ENCODE assay signal across 8 cellular contexts in the genomic region with DNA sequence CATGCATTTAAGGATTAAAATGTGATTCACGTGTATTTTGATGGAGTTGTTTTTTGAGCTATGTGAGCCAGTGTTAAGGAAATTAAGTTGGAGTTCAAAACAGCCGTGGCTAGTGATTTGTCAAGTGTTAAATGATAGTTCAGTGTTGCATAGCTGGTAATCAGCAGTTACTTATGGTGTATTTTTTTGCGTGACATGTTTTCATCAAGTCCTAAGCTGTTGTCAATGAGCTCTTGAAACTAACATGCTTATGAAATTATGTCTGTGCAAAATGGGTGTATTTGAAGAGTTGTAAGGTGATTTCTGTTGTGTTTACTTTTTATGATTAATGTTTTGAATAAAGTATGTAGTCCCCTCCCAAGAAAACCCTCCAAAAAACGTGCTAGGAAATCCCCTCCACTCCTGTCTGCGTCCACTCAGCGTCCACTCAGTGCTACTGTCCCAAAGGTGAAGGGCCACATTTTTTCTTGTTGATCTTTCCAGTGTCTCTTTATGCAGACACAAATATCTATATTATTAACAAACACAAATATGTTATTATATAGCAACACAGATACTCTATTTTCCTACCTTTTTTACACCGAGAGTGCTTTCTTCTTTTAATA. TPM values are rescaled to one million over a fixed set of nuclear protein-coding genes. Genes with fewer than 3 reads are reported as not detected.
DNase-seq lines count a peak whose midpoint lies in the region; ATAC-seq and TF ChIP-seq lines count a peak whose summit lies in the region.

No MANE protein-coding gene starts in this region.

- POLR2A ChIA-PET in GM10248 (lab: Yijun Ruan, JAX), result interaction anchor here (1.0 kb wide), 1 partner anchor 24 kb away, joined by 3 read pairs; no protein-coding TSS in a partner anchor

- H3K36me3 ChIP-seq in uterus, result no peaks in the 10 kb centered on the region

- CTCF ChIA-PET in GM10248 (lab: Yijun Ruan, JAX), result interaction anchor here (0.7 to 2.6 kb wide), 13 partner anchors 9 to 223 kb away, joined by 3 to 35 read pairs (median 4); no protein-coding TSS in a partner anchor

- no peaks in the 10 kb centered on the region for H3K9me3 ChIP-seq in uterus

- no peaks in the 10 kb centered on the region for H3K27me3 ChIP-seq in uterus

- no peak overlapping the region for H3K4me3 ChIP-seq in uterus

- TF ChIP-seq CTCF in uterus (IDR thresholded peaks at IDR 0.05) (no peak), GM10248 (IDR thresholded peaks at IDR 0.05; ENCODE audit: control extremely low read depth, extremely low read depth, low read depth, missing control alignments) (no peak)

- DNase-seq in Right ventricle myocardium superior, result no peak
- no peak for DNase-seq in Right ventricle myocardium inferior (ENCODE audit: missing footprints)
- peak; percentile 31 for DNase-seq in iris pigment epithelial cell (ENCODE audit: low read depth)
- DNase-seq in uterus, result no peak
- DNase-seq in GM10248 (ENCODE audit: extremely low spot score), result no peak
- DNase-seq in mucosa of gallbladder (ENCODE audit: low spot score), result no peak

- intact Hi-C loops in Right ventricle myocardium superior (cut with DNase I) (loop anchor here (10.0 kb wide), 1 partner anchor 215 kb away; no protein-coding TSS in a partner anchor), Right ventricle myocardium inferior (cut with DNase I) (no loop called here), uterus (cut with DNase I; ENCODE audit: low total_unique reads) (loop anchor here (10.0 kb wide), 2 partner anchors 55 to 215 kb away; no protein-coding TSS in a partner anchor)

- H3K36me3 Mint-ChIP-seq in activated naive CD8-positive, alpha-beta T cell, result no peaks in the 10 kb centered on the region

- H3K9me3 Mint-ChIP-seq in activated naive CD8-positive, alpha-beta T cell (ENCODE audit: low read depth), result no peaks in the 10 kb centered on the region

- peak; percentile 11 for ATAC-seq in Right ventricle myocardium superior (ENCODE audit: poor library complexity)
- no peak for ATAC-seq in Right ventricle myocardium inferior
- ATAC-seq in HG03280 (IDR thresholded peaks at IDR 0.05; ENCODE audit: unreplicated experiment), result no peak

- H3K27ac ChIP-seq in uterus, result peak overlapping the region; percentile 66 to 91

- H3K27ac Mint-ChIP-seq in activated naive CD8-positive, alpha-beta T cell, result peak overlapping the region; percentile 11

- peaks cover 3 to 14% of the 10 kb centered on the region in 2 donors for H3K4me1 ChIP-seq in uterus

- H3K27me3 Mint-ChIP-seq in activated naive CD8-positive, alpha-beta T cell, result no peaks in the 10 kb centered on the region

- TF ChIP-seq POLR2A in uterus (IDR thresholded peaks at IDR 0.05), result no peak

- H3K4me1 Mint-ChIP-seq in activated naive CD8-positive, alpha-beta T cell (ENCODE audit: low read depth), result peaks cover 55% of the 10 kb centered on the region

- no peak overlapping the region for H3K4me3 Mint-ChIP-seq in activated naive CD8-positive, alpha-beta T cell

RNA-seq across cellular contexts. Expression of gene USP10, which starts 30.0 kb away (rescaled TPM):
- total RNA-seq in Right ventricle myocardium superior, result 70.6 TPM
- 76.5 TPM for total RNA-seq in Right ventricle myocardium inferior
- total RNA-seq in uterus, result 10 to 100 TPM; 12.6 to 83.3 (median 44.2) TPM
- 60.8 TPM for total RNA-seq in mucosa of gallbladder
